In genomic region chr5:21195145-21195544, GRCh38 we compare ENCODE assay signal across 19 cellular contexts.
DNase-seq lines count a peak whose midpoint lies in the region; ATAC-seq and TF ChIP-seq lines count a peak whose summit lies in the region.
"Had no signal": no experiment of that assay in that cellular context is flagged by ENCODE, and none has a peak within 500 bp of the region (broad histone marks: within the 10 kb centered on the region; RNA-seq: fewer than 3 reads in every experiment).

No MANE protein-coding gene starts in this region.

- TF ChIP-seq CTCF in PC-3 (conservative IDR thresholded peaks at IDR 0.05; ENCODE audit: low read depth, low read length) (no peak), chondrocyte (IDR thresholded peaks at IDR 0.05) (no peak), testis (IDR thresholded peaks at IDR 0.05) (no peak)

- no peaks in the 10 kb centered on the region for H3K27me3 ChIP-seq in PC-3 (ENCODE audit: low read length)
- H3K27me3 ChIP-seq in testis, result no peaks in the 10 kb centered on the region
- H3K27me3 ChIP-seq: BLaER1 had no signal

- peak overlapping the region; percentile 29 for H3K4me3 Mint-ChIP-seq in chondrocyte (ENCODE audit: unreplicated experiment)
- H3K4me3 Mint-ChIP-seq: CD4-positive, CD25-positive, alpha-beta regulatory T cell; IgD-negative memory B cell had no signal

- H3K27ac ChIP-seq in PC-3 (ENCODE audit: low read length), result peak overlapping the region; percentile 78
- H3K27ac ChIP-seq in testis, result no peak overlapping the region
- H3K27ac ChIP-seq: BLaER1, HL-60, KMS-11, SK-N-MC had no signal

- H3K27ac Mint-ChIP-seq in chondrocyte (ENCODE audit: unreplicated experiment), result no peak overlapping the region
- H3K27ac Mint-ChIP-seq: CD4-positive, CD25-positive, alpha-beta regulatory T cell; IgD-negative memory B cell had no signal

- DNase-seq in ELR (ENCODE audit: low read depth) (peak; percentile 19), PC-3 (peak; percentile 78), chondrocyte (ENCODE audit: low spot score) (no peak), iris pigment epithelial cell (ENCODE audit: low read depth) (peak; percentile 52), dermis blood vessel endothelial cell (no peak), testis (no peak)
- DNase-seq: CD4-positive, CD25-positive, alpha-beta regulatory T cell; DMS53; NCI-H1092; NCI-H1436 treated with DMSO at 0.1 percent for 48 hours; NCI-H187 treated with DMSO at 0.1 percent for 48 hours; NCI-H524 treated with DMSO at 0.1 percent for 48 hours; SIG-M5 had no signal

- H3K4me1 ChIP-seq in PC-3 (ENCODE audit: insufficient read depth, low read length) (peaks cover 19% of the 10 kb centered on the region), testis (no peaks in the 10 kb centered on the region)
- H3K4me1 ChIP-seq: BLaER1 had no signal

- peak; percentile 86 for ATAC-seq in PC-3
- ATAC-seq in GM19351 (IDR thresholded peaks at IDR 0.05; ENCODE audit: unreplicated experiment), result no peak

- no TSS peak for BruUV-seq in PC-3 (replicated peaks; lab: Mats Ljungman, UMichigan)

- H3K4me3 ChIP-seq in PC-3 (ENCODE audit: low read length) (peak overlapping the region; percentile 41), testis (no peak overlapping the region)
- H3K4me3 ChIP-seq: BLaER1, SK-N-MC had no signal

- H3K4me2 ChIP-seq in PC-3 (ENCODE audit: low read length), result peak overlapping the region; percentile 75
- H3K4me2 ChIP-seq: BLaER1, KMS-11 had no signal

- TF ChIP-seq POLR2A in testis (IDR thresholded peaks at IDR 0.05), result no peak

- H3K4me1 Mint-ChIP-seq in chondrocyte (ENCODE audit: low read depth), result peaks cover 11% of the 10 kb centered on the region
- H3K4me1 Mint-ChIP-seq: CD4-positive, CD25-positive, alpha-beta regulatory T cell had no signal

- peak overlapping the region; percentile 77 for H2AFZ ChIP-seq in PC-3 (ENCODE audit: low read length)

- H3K9me2 ChIP-seq in PC-3 (replicated peaks; ENCODE audit: low read length), result no peaks in the 10 kb centered on the region

- peak overlapping the region; percentile 30; the same call in 1 of the 2 replicates for H3K9ac ChIP-seq in PC-3 (ENCODE audit: low read length)
- H3K9ac ChIP-seq: BLaER1, KMS-11 had no signal

- no peaks in the 10 kb centered on the region for H3K36me3 ChIP-seq in PC-3 (ENCODE audit: low read depth, low read length)
- H3K36me3 ChIP-seq in testis (ENCODE audit: low read depth, missing control alignments), result no peaks in the 10 kb centered on the region
- H3K36me3 ChIP-seq: BLaER1 had no signal

- H3K27me3 Mint-ChIP-seq in chondrocyte (ENCODE audit: low read depth), result no peaks in the 10 kb centered on the region
- H3K27me3 Mint-ChIP-seq: CD4-positive, CD25-positive, alpha-beta regulatory T cell; IgD-negative memory B cell had no signal

- no peaks in the 10 kb centered on the region for H3K9me3 ChIP-seq in PC-3 (ENCODE audit: low read length)
- H3K9me3 ChIP-seq in testis, result no peaks in the 10 kb centered on the region
- H3K9me3 ChIP-seq: BLaER1 had no signal

- POLR2A ChIA-PET in PC-3 (lab: Charles Lee; ENCODE audit: unreplicated experiment), result no interaction called here

- CTCF ChIA-PET in PC-3 (lab: Charles Lee), result no interaction called here

- H3K36me3 Mint-ChIP-seq in chondrocyte (ENCODE audit: low read depth), result no peaks in the 10 kb centered on the region
- H3K36me3 Mint-ChIP-seq: CD4-positive, CD25-positive, alpha-beta regulatory T cell; IgD-negative memory B cell had no signal

- H3F3A ChIP-seq in PC-3 (ENCODE audit: low read length, unreplicated experiment), result no peaks in the 10 kb centered on the region

- 44 to 46% methylated on average over 4 of the region's 4 CpGs for WGBS in testis, 2 donors

- no peaks in the 10 kb centered on the region for H4K20me1 ChIP-seq in PC-3 (ENCODE audit: low read length)
- H4K20me1 ChIP-seq: BLaER1 had no signal

- H3K9me3 Mint-ChIP-seq in chondrocyte (ENCODE audit: low read depth), result no peaks in the 10 kb centered on the region
- H3K9me3 Mint-ChIP-seq: IgD-negative memory B cell had no signal

- intact Hi-C loops in PC-3 (cut with micrococcal nuclease), result loop anchor here (2.0 to 10.0 kb wide), 2 partner anchors 24 to 220 kb away; no protein-coding TSS in a partner anchor
- intact Hi-C loops in testis (cut with DNase I; ENCODE audit: low total_unique reads), result no loop called here

- H3K79me2 ChIP-seq in PC-3 (ENCODE audit: low read length), result no peaks in the 10 kb centered on the region

Comparison
In these comparisons a context has a peak if more than half of its experiments do, and no peak if none do; other contexts are left out.
1. DNase-seq: peak in ELR (single experiment), PC-3 (single experiment) and iris pigment epithelial cell (single experiment); none in chondrocyte (single experiment), dermis blood vessel endothelial cell (single experiment) and testis (single experiment).